In the genomic region with DNA sequence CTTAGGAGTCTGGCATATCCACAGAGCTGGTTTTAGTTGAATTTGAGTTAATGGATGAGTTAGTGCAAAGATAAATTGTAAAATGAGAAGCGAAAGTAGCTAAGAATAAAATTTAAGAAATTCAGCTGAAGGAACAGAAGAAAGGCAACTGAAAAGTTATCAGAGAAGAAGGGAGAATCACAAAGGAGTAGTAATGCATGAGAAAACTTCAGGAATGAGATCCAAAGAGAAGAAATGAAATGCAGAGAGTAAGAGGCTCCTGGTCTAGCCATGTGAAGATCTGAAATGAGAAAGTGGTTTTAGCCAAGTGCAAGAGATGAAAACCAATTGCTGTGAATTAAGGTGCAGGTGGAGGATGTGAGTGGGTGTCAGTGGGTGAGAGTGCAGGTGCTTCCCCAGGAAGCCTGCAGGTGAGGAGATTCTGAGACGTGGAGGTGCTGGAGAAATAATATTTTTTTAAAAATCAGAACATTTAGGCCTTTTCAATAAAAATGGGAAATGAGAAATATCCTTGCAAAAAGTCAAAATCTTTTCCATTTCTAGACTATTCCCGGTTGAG, we compare ENCODE assay signal across 12 cellular contexts. TPM values are rescaled to one million over a fixed set of nuclear protein-coding genes. Genes with fewer than 3 reads are reported as not detected.
A peak's percentile ranks its signal among the peaks of the same experiment; 100 is the strongest.
DNase-seq lines count a peak whose midpoint lies in the region; ATAC-seq and TF ChIP-seq lines count a peak whose summit lies in the region.
"Had no signal": no experiment of that assay in that cellular context is flagged by ENCODE, and none has a peak within 500 bp of the region (broad histone marks: within the 10 kb centered on the region; RNA-seq: fewer than 3 reads in every experiment).

No MANE protein-coding gene starts in this region.

- H3K9me3 Mint-ChIP-seq in stimulated activated naive B cell treated with anti-CD40 and anti-IgM and Interleukin-4, amounts not matched to agents 10 μg/mL and 1 μg/mL and 100 μg/mL, for 72 hours: no peaks in the 10 kb centered on the region
- H3K9me3 Mint-ChIP-seq: activated T-helper 2 cell treated with anti-CD3 and anti-CD28 coated beads, Interferon-gamma antibody, Interleukin-2, Interleukin-4, amounts not matched to agents 10 μg/mL and 5 μg/mL and 100 μg/mL, durations not matched to agents 14 hours and 24 hours and 36 hours had no signal

- no peak overlapping the region for H3K4me3 ChIP-seq in left ventricle myocardium inferior
- no peak overlapping the region for H3K4me3 ChIP-seq in Jurkat, Clone E6-1 (ENCODE audit: low read length)
- H3K4me3 ChIP-seq: left lung had no signal

- no peaks in the 10 kb centered on the region for H3K27me3 Mint-ChIP-seq in stimulated activated naive B cell treated with anti-CD40 and anti-IgM and Interleukin-4, amounts not matched to agents 10 μg/mL and 1 μg/mL and 100 μg/mL, for 72 hours

- H3K27ac Mint-ChIP-seq in stimulated activated naive B cell treated with anti-CD40 and anti-IgM and Interleukin-4, amounts not matched to agents 10 μg/mL and 1 μg/mL and 100 μg/mL, for 72 hours: peak overlapping the region; percentile 31
- H3K27ac Mint-ChIP-seq: activated T-helper 2 cell treated with anti-CD3 and anti-CD28 coated beads, Interferon-gamma antibody, Interleukin-2, Interleukin-4, amounts not matched to agents 10 μg/mL and 5 μg/mL and 100 μg/mL, durations not matched to agents 14 hours and 24 hours and 36 hours; progenitor cell of endocrine pancreas had no signal

- peaks cover 38 to 64% of the 10 kb centered on the region in 2 donors for H3K4me1 Mint-ChIP-seq in stimulated activated naive B cell treated with anti-CD40 and anti-IgM and Interleukin-4, amounts not matched to agents 10 μg/mL and 1 μg/mL and 100 μg/mL, for 72 hours

- no peaks in the 10 kb centered on the region for H3K36me3 ChIP-seq in left ventricle myocardium inferior
- H3K36me3 ChIP-seq: left lung had no signal

- peak overlapping the region; percentile 29 to 46 for H3K4me3 Mint-ChIP-seq in stimulated activated naive B cell treated with anti-CD40 and anti-IgM and Interleukin-4, amounts not matched to agents 10 μg/mL and 1 μg/mL and 100 μg/mL, for 72 hours

- no peak for ATAC-seq in left ventricle myocardium superior
- ATAC-seq in GM21723 (IDR thresholded peaks at IDR 0.05; ENCODE audit: unreplicated experiment): peak; percentile 51
- ATAC-seq in stimulated activated naive B cell treated with anti-CD40 and anti-IgM and Interleukin-4, amounts not matched to agents 10 μg/mL and 1 μg/mL and 100 μg/mL, for 72 hours (replicated peaks): peak; percentile 69 to 70
- ATAC-seq: left lung had no signal

- DNase-seq in left ventricle myocardium inferior (no peak), left ventricle myocardium superior (no peak), GM10266 (ENCODE audit: extremely low spot score) (no peak), NCI-H1694 (lab: John Stamatoyannopoulos, UW) (no peak), Kasumi-1 (lab: John Stamatoyannopoulos, UW) (no peak)
- DNase-seq in Jurkat, Clone E6-1 (ENCODE audit: low read depth, low spot score): peak; percentile 12
- DNase-seq in stimulated activated naive B cell treated with anti-CD40 and anti-IgM and Interleukin-4, amounts not matched to agents 10 μg/mL and 1 μg/mL and 100 μg/mL, for 72 hours: no peak
- DNase-seq: left lung, NCI-H524 had no signal

- peaks cover 15 to 36% of the 10 kb centered on the region in 2 donors for H3K36me3 Mint-ChIP-seq in stimulated activated naive B cell treated with anti-CD40 and anti-IgM and Interleukin-4, amounts not matched to agents 10 μg/mL and 1 μg/mL and 100 μg/mL, for 72 hours

- H3K27me3 ChIP-seq in left ventricle myocardium inferior (ENCODE audit: low read depth): no peaks in the 10 kb centered on the region
- H3K27me3 ChIP-seq: left lung had no signal

- intact Hi-C loops in left ventricle myocardium inferior (cut with micrococcal nuclease) (no loop called here), left ventricle myocardium superior (cut with micrococcal nuclease) (no loop called here)

- peak overlapping the region; percentile 61 for H3K27ac ChIP-seq in left ventricle myocardium inferior (replicated peaks)
- H3K27ac ChIP-seq: left lung had no signal

- no peaks in the 10 kb centered on the region for H3K9me3 ChIP-seq in left ventricle myocardium inferior (replicated peaks)
- H3K9me3 ChIP-seq: left lung had no signal

- H3K4me1 ChIP-seq in left ventricle myocardium inferior: peaks cover 31% of the 10 kb centered on the region

- TF ChIP-seq CTCF in left ventricle myocardium inferior (IDR thresholded peaks at IDR 0.05; ENCODE audit: borderline replicate concordance) (no peak), GM10266 (IDR thresholded peaks at IDR 0.05; ENCODE audit: control insufficient read depth, insufficient read depth, low read depth, missing control alignments) (no peak)

RNA-seq across cellular contexts. Expression of a gene that starts 18.5 kb away (rescaled TPM):
- 3.6 TPM for total RNA-seq in left ventricle myocardium inferior
- 5.8 TPM for total RNA-seq in left ventricle myocardium superior
- polyA plus RNA-seq in Jurkat, Clone E6-1 (2012; ENCODE audit: insufficient read depth, insufficient read length): 6.1 TPM
